ENCODE assay signal across 1 cellular context in the genomic region with DNA sequence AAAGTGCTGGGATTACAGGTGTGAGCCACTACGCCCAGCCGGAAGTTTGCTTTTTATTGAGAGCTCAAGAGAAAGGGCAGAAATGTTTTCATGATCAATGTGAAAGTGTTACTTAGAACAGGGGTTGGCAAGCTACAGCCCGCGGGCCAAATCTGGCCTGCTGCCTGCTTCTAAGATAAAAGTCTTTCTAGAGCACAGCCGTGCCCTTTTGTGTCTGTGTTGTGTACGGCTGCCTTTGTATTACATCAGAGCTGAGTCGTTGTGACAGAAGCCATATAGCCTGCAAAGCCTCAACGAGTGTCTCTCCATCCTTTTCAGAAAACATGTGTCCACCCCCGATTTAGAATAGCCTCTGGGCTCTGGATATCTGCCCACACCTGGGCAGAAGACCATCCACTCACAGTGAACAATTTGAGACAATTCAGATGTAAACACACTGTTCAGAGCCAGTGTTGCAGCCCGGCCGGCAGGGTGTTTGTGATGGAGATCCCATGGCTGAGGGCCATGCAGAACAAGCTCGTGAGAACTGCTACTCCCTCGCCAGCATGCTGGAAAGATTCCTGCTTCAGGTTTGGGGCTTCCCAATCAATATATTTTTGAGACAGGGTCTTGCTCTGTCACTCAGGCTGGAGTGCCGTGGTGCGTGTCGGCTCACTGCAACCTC.
TF ChIP-seq lines count a peak whose summit lies in the region.

No MANE protein-coding gene starts in this region.

TF ChIP-seq in H1, 55 proteins besides CTCF, POLR2A, EP300 and RAD21 (continued from another document):
- TF ChIP-seq CBX8 (IDR thresholded peaks at IDR 0.05; ENCODE audit: borderline replicate concordance, low read depth, low read length) = no peak
- no peak for TF ChIP-seq HDAC2 (IDR thresholded peaks at IDR 0.05; ENCODE audit: borderline replicate concordance in 1 of 2, low read depth in 2 of 2, low read length in 2 of 2)
- no peak for TF ChIP-seq BRCA1 (IDR thresholded peaks at IDR 0.05; ENCODE audit: low read depth, low read length)
- TF ChIP-seq SRF (IDR thresholded peaks at IDR 0.05; ENCODE audit: low read depth, low read length) = no peak
- TF ChIP-seq EZH2 (IDR thresholded peaks at IDR 0.05; ENCODE audit: low read depth, low read length, severe bottlenecking) = no peak
